Comparison of ENCODE assay signal across 8 cellular contexts in the genomic region with DNA sequence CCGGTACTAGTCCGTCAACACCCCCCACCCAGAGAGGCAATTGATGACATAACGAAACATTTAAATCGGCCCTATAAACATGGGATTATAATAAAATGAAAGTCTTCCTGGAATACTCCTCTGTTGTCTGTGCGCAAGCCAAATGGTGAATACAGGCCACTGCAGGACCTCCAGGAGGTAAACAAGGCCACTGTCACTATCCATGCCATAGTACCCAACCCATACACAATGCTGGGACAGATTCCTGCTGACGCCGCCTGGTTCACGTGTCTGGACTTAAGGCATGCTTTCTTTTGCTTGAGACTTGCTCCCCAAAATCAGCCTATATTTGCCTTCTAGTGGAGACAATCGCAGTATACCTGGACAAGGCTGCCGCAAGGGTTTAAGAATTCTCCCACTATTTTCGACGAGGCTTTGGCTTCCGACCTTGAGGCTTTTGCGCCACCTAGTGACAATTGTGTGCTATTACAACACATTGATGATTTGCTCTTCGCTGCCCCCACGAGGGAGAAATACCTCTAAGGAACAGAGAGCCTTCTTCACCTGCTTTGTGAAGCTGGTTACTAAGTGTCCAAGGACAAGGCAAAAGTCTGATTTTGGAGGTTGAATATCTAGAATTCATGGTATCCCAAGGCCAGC.
DNase-seq lines count a peak whose midpoint lies in the region; ATAC-seq, FAIRE-seq and TF ChIP-seq lines count a peak whose summit lies in the region.
"Not testable (repeated sequence)": the region's sequence is repeated elsewhere in the genome, so short reads cannot be mapped to it uniquely, and the experiment has no call there.

No MANE protein-coding gene starts in this region.

- peak; percentile 92 for FAIRE-seq in G401.6 (lab: Jason Lieb, UNC)
- peak; percentile 93 for FAIRE-seq in RCC 7860 (lab: Jason Lieb, UNC)

- H3K4me3 Mint-ChIP-seq in activated T-helper 17 cell treated with anti-CD3 and anti-CD28 coated beads, Interleukin-2, amount 50 U/mL, for 72 hours = not testable (repeated sequence)

- not testable (repeated sequence) for H3K4me1 ChIP-seq in foreskin keratinocyte

- H3K27ac Mint-ChIP-seq in activated T-helper 17 cell treated with anti-CD3 and anti-CD28 coated beads, Interleukin-2, amount 50 U/mL, for 72 hours = not testable (repeated sequence)

- TF ChIP-seq CTCF in foreskin keratinocyte (conservative IDR thresholded peaks at IDR 0.05) = not testable (repeated sequence)

- not testable (repeated sequence) for H3K4me1 Mint-ChIP-seq in activated T-helper 17 cell treated with anti-CD3 and anti-CD28 coated beads, Interleukin-2, amount 50 U/mL, for 72 hours

- H3K9me3 Mint-ChIP-seq in activated T-helper 17 cell treated with anti-CD3 and anti-CD28 coated beads, Interleukin-2, amount 50 U/mL, for 72 hours = not testable (repeated sequence)

- not testable (repeated sequence) for H3K27ac ChIP-seq in foreskin keratinocyte

- ATAC-seq in GM19455 (IDR thresholded peaks at IDR 0.05; ENCODE audit: unreplicated experiment) (peak; percentile 72), HG02623 (IDR thresholded peaks at IDR 0.05; ENCODE audit: unreplicated experiment) (peak; percentile 53), HG03103 (IDR thresholded peaks at IDR 0.05; ENCODE audit: low read depth, unreplicated experiment) (peak; percentile 53), foreskin keratinocyte (peak; percentile 57)
- peak; percentile 23 for ATAC-seq in activated T-helper 17 cell treated with anti-CD3 and anti-CD28 coated beads, Interleukin-2, amount 50 U/mL, for 72 hours (replicated peaks)
- peak; percentile 19 for ATAC-seq in stimulated activated naive CD8-positive, alpha-beta T cell treated with anti-CD3 and anti-CD28 coated beads, Interleukin-15, Interleukin-2, amounts not matched to agents 100 U/mL and 50 U/mL, for 24 hours

- H3K27me3 Mint-ChIP-seq in activated T-helper 17 cell treated with anti-CD3 and anti-CD28 coated beads, Interleukin-2, amount 50 U/mL, for 72 hours = not testable (repeated sequence)

- not testable (repeated sequence) for H3K36me3 Mint-ChIP-seq in activated T-helper 17 cell treated with anti-CD3 and anti-CD28 coated beads, Interleukin-2, amount 50 U/mL, for 72 hours (ENCODE audit: low read depth)

- DNase-seq in RCC 7860 (ENCODE audit: low spot score); foreskin keratinocyte; stimulated activated naive CD8-positive, alpha-beta T cell treated with anti-CD3 and anti-CD28 coated beads, Interleukin-15, Interleukin-2, amounts not matched to agents 100 U/mL and 50 U/mL, for 24 hours: not testable (repeated sequence)

- not testable (repeated sequence) for H3K27me3 ChIP-seq in foreskin keratinocyte

Comparison
In these comparisons a context has a peak if more than half of its experiments do, and no peak if none do; other contexts are left out.
1. ATAC-seq: peak in every context shown above with its lines; median percentile 72 in GM19455; 57 in foreskin keratinocyte; 53 in HG02623; 53 in HG03103; 23 in activated T-helper 17 cell treated with anti-CD3 and anti-CD28 coated beads, Interleukin-2, amount 50 U/mL, for 72 hours; 19 in stimulated activated naive CD8-positive, alpha-beta T cell treated with anti-CD3 and anti-CD28 coated beads, Interleukin-15, Interleukin-2, amounts not matched to agents 100 U/mL and 50 U/mL, for 24 hours.